ENCODE assay signal across 7 cellular contexts in genomic region chr2:19689769-19690168, GRCh38.
"Had no signal": no experiment of that assay in that cellular context is flagged by ENCODE, and none has a peak within 500 bp of the region (broad histone marks: within the 10 kb centered on the region; RNA-seq: fewer than 3 reads in every experiment).

No MANE protein-coding gene starts in this region.

- ATAC-seq: K562 had no signal

- H2AFZ ChIP-seq: GM23248 had no signal

- H3K27ac ChIP-seq: GM23248, HL-60 had no signal

- H3K4me3 ChIP-seq: GM23248, K562 had no signal

- FAIRE-seq: H54, K562 had no signal

- H3K9ac ChIP-seq: GM23248 had no signal

- DNase-seq: GM23248, GOT3, HCEC 1CT, IMR-90 had no signal
